8 cellular contexts compared by ENCODE assay signal in genomic region chr17:60135951-60136666, GRCh38. TPM values are rescaled to one million over a fixed set of nuclear protein-coding genes. Genes with fewer than 3 reads are reported as not detected.
DNase-seq lines count a peak whose midpoint lies in the region; ATAC-seq and TF ChIP-seq lines count a peak whose summit lies in the region.

No MANE protein-coding gene starts in this region.

- H3K27ac Mint-ChIP-seq in CD8-positive, alpha-beta T cell, result no peak overlapping the region

- H3K36me3 Mint-ChIP-seq in CD8-positive, alpha-beta T cell, result peaks cover 6% of the 10 kb centered on the region

- H3K27me3 Mint-ChIP-seq in CD8-positive, alpha-beta T cell (ENCODE audit: low read depth), result peaks cover 33% of the 10 kb centered on the region

- BruUV-seq in Panc1 (replicated peaks; lab: Mats Ljungman, UMichigan), result no TSS peak

- no peak for TF ChIP-seq CTCF in CD8-positive, alpha-beta T cell (IDR thresholded peaks at IDR 0.05)
- TF ChIP-seq CTCF in Panc1 (IDR thresholded peaks at IDR 0.05) (no peak), epithelial cell of esophagus (IDR thresholded peaks at IDR 0.05; ENCODE audit: insufficient read depth, low read depth, low read length, missing control alignments) (no peak), ovary (IDR thresholded peaks at IDR 0.05) (no peak)

- peak overlapping the region; percentile 93 for H3K4me3 Mint-ChIP-seq in CD8-positive, alpha-beta T cell

- 63 to 67% (median 66%) methylated on average over 13 of the region's 13 CpGs for WGBS in ovary, 3 donors

- ATAC-seq in CD8-positive, alpha-beta T cell, result no peak
- peak; percentile 17; the same call in 1 of the 2 replicates for ATAC-seq in Panc1
- no peak for ATAC-seq in HG02840 (IDR thresholded peaks at IDR 0.05; ENCODE audit: low FRiP score, unreplicated experiment)

- no peak overlapping the region for H3K27ac ChIP-seq in CD8-positive, alpha-beta T cell (ENCODE audit: low read depth, low read length)
- peak overlapping the region; percentile 86 for H3K27ac ChIP-seq in Panc1 (ENCODE audit: low read length)
- no peak overlapping the region for H3K27ac ChIP-seq in ovary

- H3K4me3 ChIP-seq in CD8-positive, alpha-beta T cell (ENCODE audit: low read depth, low read length), result peak overlapping the region; percentile 70
- peak overlapping the region; percentile 82 to 87 for H3K4me3 ChIP-seq in Panc1 (ENCODE audit: low read depth in 2 of 2, low read length in 2 of 2)
- H3K4me3 ChIP-seq in epithelial cell of esophagus (ENCODE audit: low read length), result peak overlapping the region; percentile 74
- peak overlapping the region; percentile 49 for H3K4me3 ChIP-seq in ovary

- no peak for DNase-seq in CD8-positive, alpha-beta T cell
- DNase-seq in Panc1 (ENCODE audit: low read depth, low spot score) (no peak), epithelial cell of esophagus (ENCODE audit: low read depth) (no peak), ovary (no peak), NCI-H187 treated with DMSO at 0.1 percent for 48 hours (lab: John Stamatoyannopoulos, UW) (no peak), NK-92 (lab: John Stamatoyannopoulos, UW; ENCODE audit: unreplicated experiment) (no peak), NCI-H2171 treated with DMSO at 0.1 percent for 48 hours (lab: John Stamatoyannopoulos, UW) (no peak)

- in situ Hi-C loops in Panc1 (cut with HindIII; ENCODE audit: low pct_unique_long_range_greater_than_20kb, low sequenced_read_pairs), result no loop called here

- H3K9me3 ChIP-seq in CD8-positive, alpha-beta T cell (ENCODE audit: low read length), result no peaks in the 10 kb centered on the region
- H3K9me3 ChIP-seq in Panc1 (ENCODE audit: control insufficient read depth, insufficient read depth, low read depth, low read length), result no peaks in the 10 kb centered on the region
- H3K9me3 ChIP-seq in ovary, result no peaks in the 10 kb centered on the region

- POLR2A ChIA-PET in CD8-positive, alpha-beta T cell (lab: Charles Lee), result no interaction called here
- POLR2A ChIA-PET in Panc1 (lab: Charles Lee), result no interaction called here

- peaks cover 25% of the 10 kb centered on the region for H3K4me1 ChIP-seq in CD8-positive, alpha-beta T cell (ENCODE audit: insufficient read depth, low read length)
- H3K4me1 ChIP-seq in Panc1 (ENCODE audit: control insufficient read depth, insufficient read depth, low read length) (no peaks in the 10 kb centered on the region), ovary (ENCODE audit: insufficient read depth) (peaks cover 11% of the 10 kb centered on the region)

- TF ChIP-seq EP300 in ovary (IDR thresholded peaks at IDR 0.05), result no peak

- H3K9me3 Mint-ChIP-seq in CD8-positive, alpha-beta T cell, result no peaks in the 10 kb centered on the region

- TF ChIP-seq POLR2A in ovary (IDR thresholded peaks at IDR 0.05), result no peak

- intact Hi-C loops in CD8-positive, alpha-beta T cell (cut with DNase I, micrococcal nuclease), result loop anchor here in 1 of 2 experiments (10.0 kb wide), 1 partner anchor 389 kb away; the partner anchor contains the start of gene APPBP2
- intact Hi-C loops in Panc1 (cut with micrococcal nuclease; ENCODE audit: unreplicated experiment), result no loop called here
- intact Hi-C loops in ovary (cut with DNase I), result no loop called here

- peaks cover 26% of the 10 kb centered on the region for H3K4me1 Mint-ChIP-seq in CD8-positive, alpha-beta T cell (ENCODE audit: low read depth)

- peaks cover 21% of the 10 kb centered on the region for H3K27me3 ChIP-seq in CD8-positive, alpha-beta T cell (ENCODE audit: insufficient read depth, low read length)
- H3K27me3 ChIP-seq in Panc1 (ENCODE audit: control insufficient read depth, insufficient read depth, low read length) (no peaks in the 10 kb centered on the region), ovary (no peaks in the 10 kb centered on the region)

- CTCF ChIA-PET in CD8-positive, alpha-beta T cell (lab: Charles Lee), result interaction anchor here (1.4 kb wide), 1 partner anchor 299 kb away, joined by 3 read pairs; no protein-coding TSS in a partner anchor
- CTCF ChIA-PET in Panc1 (lab: Charles Lee), result no interaction called here

- no peaks in the 10 kb centered on the region for H3K36me3 ChIP-seq in CD8-positive, alpha-beta T cell (ENCODE audit: insufficient read depth, low read length)
- H3K36me3 ChIP-seq in Panc1 (ENCODE audit: control insufficient read depth, insufficient read depth, low read length) (no peaks in the 10 kb centered on the region; the same call in 1 of the 2 replicates), ovary (no peaks in the 10 kb centered on the region)

RNA-seq across cellular contexts. Expression of gene CA4, which starts 13.7 kb away (rescaled TPM):
- total RNA-seq in CD8-positive, alpha-beta T cell, result not detected
- total RNA-seq in Panc1 (2021; ENCODE audit: unreplicated experiment), result 1.4 TPM
- polyA plus RNA-seq in Panc1 (2012; ENCODE audit: insufficient read length), result 4.9 TPM
- total RNA-seq in ovary, result 10 to 100 TPM in 1 of 7 donors, 1 to 10 TPM in 6; 1.1 to 21.8 (median 3.1) TPM
- 10 to 100 TPM in 1 of 2 donors, 1 to 10 TPM in 1; 9.4 to 39.3 TPM for polyA plus RNA-seq in ovary

RNA-seq across cellular contexts. Expression of gene HEATR6, which starts 57.4 kb away (rescaled TPM):
- 1 to 10 TPM; 8.8 to 9.1 TPM for total RNA-seq in CD8-positive, alpha-beta T cell
- total RNA-seq in Panc1 (2021; ENCODE audit: unreplicated experiment) (20.9 TPM), ovary (10 to 100 TPM; 10.8 to 24.0 (median 18.8) TPM)
- 11.7 TPM for polyA plus RNA-seq in Panc1 (2012; ENCODE audit: insufficient read length)
- 10 to 100 TPM in 1 of 2 donors, 1 to 10 TPM in 1; 7.6 to 19.3 TPM for polyA plus RNA-seq in ovary
